In genomic region chr7:135929692-135930091, GRCh38 we compare ENCODE assay signal across 21 cellular contexts. TPM values are rescaled to one million over a fixed set of nuclear protein-coding genes. Genes with fewer than 3 reads are reported as not detected.
DNase-seq lines count a peak whose midpoint lies in the region; ATAC-seq, FAIRE-seq and TF ChIP-seq lines count a peak whose summit lies in the region.
"Had no signal": no experiment of that assay in that cellular context is flagged by ENCODE, and none has a peak within 500 bp of the region (broad histone marks: within the 10 kb centered on the region; RNA-seq: fewer than 3 reads in every experiment).

No MANE protein-coding gene starts in this region.

- WGBS in HepG2 (ENCODE audit: low lambda C conversion rate), result 93% methylated on average over 3 of the region's 3 CpGs
- WGBS in right lobe of liver (ENCODE audit: insufficient coverage, low coverage, low lambda C conversion rate, missing lambda C conversion rate), result 53% methylated on average over 3 of the region's 3 CpGs

- H3K9me3 ChIP-seq in HepG2 (ENCODE audit: low read length) (no peaks in the 10 kb centered on the region), right lobe of liver (no peaks in the 10 kb centered on the region)

- H3K4me2 ChIP-seq in HepG2 (ENCODE audit: low read depth, low read length), result no peak overlapping the region

- H3K79me2 ChIP-seq in HepG2 (ENCODE audit: insufficient read depth, low read length), result no peaks in the 10 kb centered on the region

- TF ChIP-seq CTCF in HepG2 (CRISPR knock-in tag; IDR thresholded peaks at IDR 0.05), result no peak
- TF ChIP-seq CTCF in right lobe of liver (IDR thresholded peaks at IDR 0.05), result no peak

- intact Hi-C loops in HepG2 (cut with micrococcal nuclease; ENCODE audit: unreplicated experiment) (no loop called here), right lobe of liver (cut with DNase I) (no loop called here)

- no peak for TF ChIP-seq POLR2A in HepG2 (IDR thresholded peaks at IDR 0.05; ENCODE audit: insufficient read depth in 1 of 2, low read depth in 2 of 2, low read length in 2 of 2)
- no peak for TF ChIP-seq POLR2A in right lobe of liver (IDR thresholded peaks at IDR 0.05)

- no TSS peak for BruUV-seq in HepG2 (replicated peaks; lab: Mats Ljungman, UMichigan)

- peaks cover 60% of the 10 kb centered on the region for H3K36me3 Mint-ChIP-seq in activated T-helper 17 cell treated with anti-CD3 and anti-CD28 coated beads, Interleukin-2, amount 50 U/mL, for 72 hours (ENCODE audit: low read depth)

- no peaks in the 10 kb centered on the region for H3K9me3 Mint-ChIP-seq in activated T-helper 17 cell treated with anti-CD3 and anti-CD28 coated beads, Interleukin-2, amount 50 U/mL, for 72 hours
- H3K9me3 Mint-ChIP-seq: activated CD4-positive, alpha-beta T cell treated with anti-CD3 and anti-CD28 coated beads, Interleukin-2, amount 10 ng/mL, durations not matched to agents 7 days and 5 days; central memory CD8-positive, alpha-beta T cell; stimulated activated naive CD8-positive, alpha-beta T cell treated with anti-CD3 and anti-CD28 coated beads, Interleukin-15, amount 100 ng/mL, for 72 hours; T-helper 2 cell treated with Interferon-gamma antibody and Interleukin-4, amounts not matched to agents 5 μg/mL and 100 μg/mL, for 36 hours had no signal

- ATAC-seq in HepG2, result no peak
- ATAC-seq in right lobe of liver, result no peak
- ATAC-seq in activated T-helper 17 cell treated with anti-CD3 and anti-CD28 coated beads, Interleukin-2, amount 50 U/mL, for 72 hours (replicated peaks), result no peak
- ATAC-seq in HG03520 (IDR thresholded peaks at IDR 0.05; ENCODE audit: unreplicated experiment), result no peak
- ATAC-seq in HG03280 (IDR thresholded peaks at IDR 0.05; ENCODE audit: unreplicated experiment), result no peak
- ATAC-seq: foreskin keratinocyte; stimulated activated naive CD8-positive, alpha-beta T cell treated with anti-CD3 and anti-CD28 coated beads, Interleukin-15, amount 100 ng/mL, for 72 hours had no signal

- no peaks in the 10 kb centered on the region for H3K27me3 Mint-ChIP-seq in activated T-helper 17 cell treated with anti-CD3 and anti-CD28 coated beads, Interleukin-2, amount 50 U/mL, for 72 hours
- H3K27me3 Mint-ChIP-seq: activated CD4-positive, alpha-beta T cell treated with anti-CD3 and anti-CD28 coated beads, Interleukin-2, amount 10 ng/mL, durations not matched to agents 7 days and 5 days; central memory CD8-positive, alpha-beta T cell; stimulated activated naive CD8-positive, alpha-beta T cell treated with anti-CD3 and anti-CD28 coated beads, Interleukin-15, amount 100 ng/mL, for 72 hours had no signal

- in situ Hi-C loops in HepG2 (cut with HindIII; ENCODE audit: extremely low pct_ligation_motif_present, low pct_unique_long_range_greater_than_20kb), result no loop called here

- POLR2A ChIA-PET in HepG2 (lab: Yijun Ruan, JAX), result no interaction called here

- DNase-seq in HepG2 (ENCODE audit: low spot score) (peak; percentile 8), right lobe of liver (no peak), kidney tubule cell (ENCODE audit: low spot score) (peak; percentile 43), SKM-1 treated with dmso at 0.1 percent for 144 hours (lab: John Stamatoyannopoulos, UW; ENCODE audit: unreplicated experiment) (no peak)
- no peak for DNase-seq in stimulated activated CD4-positive, alpha-beta T cell treated with anti-CD3 and anti-CD28 coated beads, Interleukin-2, amount 100 ng/mL, for 24 hours
- DNase-seq: activated CD4-positive, alpha-beta T cell treated with anti-CD3 and anti-CD28 coated beads, Interleukin-2, amount 10 ng/mL, durations not matched to agents 7 days and 5 days; foreskin keratinocyte; Kasumi-1; midbrain; NCI-H1417 treated with DMSO at 0.1 percent for 48 hours; NK-92 treated with Interleukin-12 subunit alpha and Interleukin-12 subunit beta, amount 100 ng/mL, for 24 hours; SHP77; stimulated activated CD4-positive, alpha-beta T cell treated with anti-CD3 and anti-CD28 coated beads, Interleukin-12 subunit alpha, Interleukin-12 subunit beta, amount 100 ng/mL, for 4 hours; stimulated activated naive CD8-positive, alpha-beta T cell treated with anti-CD3 and anti-CD28 coated beads, Interleukin-15, amount 100 ng/mL, for 72 hours had no signal

- H3K36me3 ChIP-seq in HepG2 (replicated peaks in 1 of 2; ENCODE audit: control insufficient read depth in 1 of 2, insufficient read depth in 2 of 2, low read length in 2 of 2) (peaks cover 3 to 15% of the 10 kb centered on the region in 2 experiments; a peak in 2 of 5 replicates), right lobe of liver (no peaks in the 10 kb centered on the region)

- CTCF ChIA-PET in HepG2 (lab: Yijun Ruan, JAX; ENCODE audit: low intra/inter-chr PET ratio, low total read pairs), result no interaction called here

- H3K27ac ChIP-seq in HepG2 (ENCODE audit: extremely low read length, insufficient read depth, low read length) (no peak overlapping the region), right lobe of liver (no peak overlapping the region)
- H3K27ac ChIP-seq: foreskin keratinocyte had no signal

- H3K27ac Mint-ChIP-seq in activated T-helper 17 cell treated with anti-CD3 and anti-CD28 coated beads, Interleukin-2, amount 50 U/mL, for 72 hours, result peak overlapping the region; percentile 69
- H3K27ac Mint-ChIP-seq: activated CD4-positive, alpha-beta T cell treated with anti-CD3 and anti-CD28 coated beads, Interleukin-2, amount 10 ng/mL, durations not matched to agents 7 days and 5 days; stimulated activated naive CD8-positive, alpha-beta T cell treated with anti-CD3 and anti-CD28 coated beads, Interleukin-15, amount 100 ng/mL, for 72 hours; T-helper 2 cell treated with Interferon-gamma antibody and Interleukin-4, amounts not matched to agents 5 μg/mL and 100 μg/mL, for 36 hours had no signal

- no peak overlapping the region for H3K9ac ChIP-seq in HepG2 (ENCODE audit: insufficient read depth, low read depth, low read length)

- H3K4me3 ChIP-seq in HepG2 (replicated peaks in 1 of 3; ENCODE audit: insufficient read depth in 1 of 3, low read depth in 2 of 3, low read length in 3 of 3) (no peak overlapping the region), right lobe of liver (no peak overlapping the region)

- H3K4me1 ChIP-seq in HepG2 (ENCODE audit: insufficient read depth, low read length) (no peaks in the 10 kb centered on the region), right lobe of liver (peaks cover 0 to 3% (median 0%) of the 10 kb centered on the region in 4 donors)

- H3K4me1 Mint-ChIP-seq in activated T-helper 17 cell treated with anti-CD3 and anti-CD28 coated beads, Interleukin-2, amount 50 U/mL, for 72 hours, result peaks cover 31% of the 10 kb centered on the region

- no peaks in the 10 kb centered on the region for H4K20me1 ChIP-seq in HepG2 (ENCODE audit: insufficient read depth, low read length)

- peak overlapping the region; percentile 27 for H3K4me3 Mint-ChIP-seq in activated T-helper 17 cell treated with anti-CD3 and anti-CD28 coated beads, Interleukin-2, amount 50 U/mL, for 72 hours
- H3K4me3 Mint-ChIP-seq: activated CD4-positive, alpha-beta T cell treated with anti-CD3 and anti-CD28 coated beads, Interleukin-2, amount 10 ng/mL, durations not matched to agents 7 days and 5 days; central memory CD8-positive, alpha-beta T cell; stimulated activated naive CD8-positive, alpha-beta T cell treated with anti-CD3 and anti-CD28 coated beads, Interleukin-15, amount 100 ng/mL, for 72 hours; T-helper 2 cell treated with Interferon-gamma antibody and Interleukin-4, amounts not matched to agents 5 μg/mL and 100 μg/mL, for 36 hours had no signal

- H3K27me3 ChIP-seq in HepG2 (ENCODE audit: control insufficient read depth in 1 of 2, insufficient read depth in 2 of 2, low read length in 2 of 2), result no peaks in the 10 kb centered on the region
- H3K27me3 ChIP-seq in right lobe of liver, result no peaks in the 10 kb centered on the region
- H3K27me3 ChIP-seq: foreskin keratinocyte had no signal

- H2AFZ ChIP-seq in HepG2 (ENCODE audit: low read length), result no peak overlapping the region

- no peak for FAIRE-seq in HepG2 (lab: Jason Lieb, UNC)
- FAIRE-seq: endometrium, urothelium cell line had no signal

- no peak for TF ChIP-seq RAD21 in HepG2 (CRISPR knock-in tag; IDR thresholded peaks at IDR 0.05)

- TF ChIP-seq EP300 in HepG2 (IDR thresholded peaks at IDR 0.05; ENCODE audit: low read depth in 2 of 2, low read length in 2 of 2) (no peak), HepG2 (CRISPR knock-in tag; IDR thresholded peaks at IDR 0.05; ENCODE audit: borderline replicate concordance) (no peak; the same call in 1 of the 2 replicates)

RNA-seq across cellular contexts. Expression of gene MTPN, which starts 47.5 kb away (rescaled TPM):
- 71.7 and 119 TPM in 2 replicates for total RNA-seq in HepG2 (2016; rRNA removed; fragmentation: Illumina TruSeq; extraction: Trizol)
- 5.7 and 5.9 TPM in 2 replicates for total RNA-seq in HepG2 (2016; cell fraction: cytosol; rRNA removed; fragmentation: Illumina TruSeq; extraction: Trizol; ENCODE audit: low read depth)
- total RNA-seq in HepG2 (2016; cell fraction: insoluble cytoplasmic fraction; rRNA removed; fragmentation: Illumina TruSeq; extraction: Trizol), result 72.1 and 120 TPM in 2 replicates
- total RNA-seq in HepG2 (2016; cell fraction: membrane; rRNA removed; fragmentation: Illumina TruSeq; extraction: Trizol), result 39.9 and 40.8 TPM in 2 replicates
- 33.8 and 35.3 TPM in 2 replicates for total RNA-seq in HepG2 (2016; cell fraction: nucleus; rRNA removed; fragmentation: Illumina TruSeq; extraction: Trizol)
- polyA plus RNA-seq in HepG2 (2011; rRNA removed), result 25.6 and 31.1 TPM in 2 replicates
- 15.2 and 21.5 TPM in 2 replicates for polyA plus RNA-seq in HepG2 (2011; cell fraction: cytosol; rRNA removed)
- polyA plus RNA-seq in HepG2 (2011; cell fraction: nucleus; rRNA removed), result 8.0 and 9.7 TPM in 2 replicates
- 39.5 and 49.7 TPM in 2 replicates for polyA plus RNA-seq in HepG2 (2012)
- 3.8 and 3.9 TPM in 2 replicates for polyA plus RNA-seq in HepG2 (2016; cell fraction: cytosol; fragmentation: Illumina TruSeq; extraction: Trizol; ENCODE audit: low read depth)
- 122 and 125 TPM in 2 replicates for polyA plus RNA-seq in HepG2 (2016; cell fraction: insoluble cytoplasmic fraction; fragmentation: Illumina TruSeq; extraction: Trizol; ENCODE audit: low read depth)
- 23.7 and 24.3 TPM in 2 replicates for polyA plus RNA-seq in HepG2 (2016; cell fraction: membrane; fragmentation: Illumina TruSeq; extraction: Trizol; ENCODE audit: low read depth)
- polyA plus RNA-seq in HepG2 (2016; cell fraction: nucleus; fragmentation: Illumina TruSeq; extraction: Trizol; ENCODE audit: insufficient read depth, low read depth), result 32.0 and 35.0 TPM in 2 replicates
- polyA minus RNA-seq in HepG2 (2011; rRNA and poly(A)+ RNA removed; ENCODE audit: low replicate concordance), result 59.8 and 73.4 TPM in 2 replicates
- 55.1 and 57.2 TPM in 2 replicates for polyA minus RNA-seq in HepG2 (2011; cell fraction: cytosol; rRNA and poly(A)+ RNA removed)
- 25.1 and 29.2 TPM in 2 replicates for polyA minus RNA-seq in HepG2 (2011; cell fraction: nucleus; rRNA and poly(A)+ RNA removed)
- total RNA-seq in right lobe of liver, result 10 to 100 TPM; 31.6 to 42.3 (median 39.5) TPM
- 100 to 1,000 TPM in 1 of 2 donors, 10 to 100 TPM in 1; 99.7 to 149 TPM for total RNA-seq in activated T-helper 17 cell treated with anti-CD3 and anti-CD28 coated beads, Interleukin-2, amount 50 U/mL, for 72 hours

Comparison
In these comparisons a context has a peak if more than half of its experiments do, and no peak if none do; other contexts are left out.
1. DNase-seq: peak in HepG2 (single experiment) and kidney tubule cell (single experiment); none in right lobe of liver (0 of 3), SKM-1 treated with dmso at 0.1 percent for 144 hours (single experiment) and stimulated activated CD4-positive, alpha-beta T cell treated with anti-CD3 and anti-CD28 coated beads, Interleukin-2, amount 100 ng/mL, for 24 hours (0 of 2).